ENCODE assay signal across 15 cellular contexts in genomic region chr19:33235996-33236350, GRCh38. TPM values are rescaled to one million over a fixed set of nuclear protein-coding genes. Genes with fewer than 3 reads are reported as not detected.
"Had no signal": no experiment of that assay in that cellular context is flagged by ENCODE, and none has a peak within 500 bp of the region (broad histone marks: within the 10 kb centered on the region; RNA-seq: fewer than 3 reads in every experiment).

No MANE protein-coding gene starts in this region.

- H3K4me1 Mint-ChIP-seq: neural progenitor cell had no signal

- H3K27ac Mint-ChIP-seq: activated naive CD4-positive, alpha-beta T cell treated with anti-CD3 and anti-CD28 coated beads for 36 hours; neural progenitor cell; T-helper 2 cell treated with Interferon-gamma antibody and Interleukin-4, amounts not matched to agents 5 μg/mL and 100 μg/mL, for 36 hours had no signal

- H3K9me3 Mint-ChIP-seq: activated naive CD4-positive, alpha-beta T cell treated with anti-CD3 and anti-CD28 coated beads for 36 hours; activated T-cell treated with anti-CD3 and anti-CD28 coated beads, Interleukin-2, amount 50 U/mL, for 4 hours; neural progenitor cell; T-helper 2 cell treated with Interferon-gamma antibody and Interleukin-4, amounts not matched to agents 5 μg/mL and 100 μg/mL, for 36 hours had no signal

- H3K27me3 ChIP-seq: ascending aorta, ovary, right lobe of liver, testis had no signal

- H3K36me3 Mint-ChIP-seq: neural progenitor cell had no signal

- H3K4me3 Mint-ChIP-seq: activated naive CD4-positive, alpha-beta T cell treated with anti-CD3 and anti-CD28 coated beads for 36 hours; neural progenitor cell; T-helper 2 cell treated with Interferon-gamma antibody and Interleukin-4, amounts not matched to agents 5 μg/mL and 100 μg/mL, for 36 hours had no signal

- H3K27ac ChIP-seq: ascending aorta, breast epithelium, esophagus muscularis mucosa, neural progenitor cell, ovary, stomach, testis had no signal

- H3K9me3 ChIP-seq: ascending aorta, breast epithelium, esophagus muscularis mucosa, ovary, right lobe of liver, stomach, testis had no signal

RNA-seq across cellular contexts. Expression of gene SLC7A10, which starts 10.3 kb away (rescaled TPM):
- total RNA-seq: activated naive CD4-positive, alpha-beta T cell treated with anti-CD3 and anti-CD28 coated beads for 36 hours; activated T-cell treated with anti-CD3 and anti-CD28 coated beads, Interleukin-2, amount 50 U/mL, for 4 hours; ascending aorta; esophagus muscularis mucosa; myocyte; ovary; pulmonary artery endothelial cell; right lobe of liver; smooth muscle cell; ureter had no signal
